Comparison of ENCODE assay signal across 1 cellular context in genomic region chr20:15346657-15347280, GRCh38.
TF ChIP-seq lines count a peak whose summit lies in the region.

No MANE protein-coding gene starts in this region.

TF ChIP-seq in SK-N-SH, 30 proteins besides CTCF, POLR2A, EP300 and RAD21 (continued from another document):
- TF ChIP-seq JUND (IDR thresholded peaks at IDR 0.05): no peak
